15 cellular contexts compared by ENCODE assay signal in the genomic region with DNA sequence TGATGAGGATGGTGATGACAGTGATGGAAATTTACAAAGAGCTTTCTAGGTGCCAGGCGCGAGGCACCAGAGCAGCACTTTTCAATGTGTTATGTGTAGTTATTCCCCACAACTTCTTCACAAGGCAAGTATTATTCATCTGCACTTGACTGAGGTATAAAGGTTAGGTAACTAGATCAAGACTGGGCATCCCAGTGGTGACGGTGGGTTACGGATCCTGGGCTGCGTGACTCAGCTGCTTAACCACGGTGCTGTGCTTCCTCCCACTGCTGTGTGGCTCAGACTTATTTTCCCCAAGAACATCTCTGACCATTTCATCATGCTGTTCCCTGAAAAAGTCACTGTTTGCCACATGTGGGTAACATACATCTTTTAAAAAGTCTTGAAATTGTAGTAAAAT. TPM values are rescaled to one million over a fixed set of nuclear protein-coding genes. Genes with fewer than 3 reads are reported as not detected.
"Had no signal": no experiment of that assay in that cellular context is flagged by ENCODE, and none has a peak within 500 bp of the region (broad histone marks: within the 10 kb centered on the region; RNA-seq: fewer than 3 reads in every experiment).

No MANE protein-coding gene starts in this region.

- H3K4me3 Mint-ChIP-seq: activated naive CD4-positive, alpha-beta T cell treated with anti-CD3 and anti-CD28 coated beads for 36 hours; activated T-cell treated with anti-CD3 and anti-CD28 coated beads, Interleukin-2, amount 50 U/mL, for 4 hours; brain; neural progenitor cell; T-helper 2 cell treated with Interferon-gamma antibody and Interleukin-4, amounts not matched to agents 5 μg/mL and 100 μg/mL, for 36 hours had no signal

- H3K9me3 Mint-ChIP-seq: activated naive CD4-positive, alpha-beta T cell treated with anti-CD3 and anti-CD28 coated beads for 36 hours; activated T-cell treated with anti-CD3 and anti-CD28 coated beads, Interleukin-2, amount 50 U/mL, for 4 hours had no signal

- H3K27ac ChIP-seq: neural progenitor cell, pancreas, SJCRH30, tibial nerve, vagina had no signal

- H3K27ac Mint-ChIP-seq: activated naive CD4-positive, alpha-beta T cell treated with anti-CD3 and anti-CD28 coated beads for 36 hours; brain; neural progenitor cell; T-helper 2 cell treated with Interferon-gamma antibody and Interleukin-4, amounts not matched to agents 5 μg/mL and 100 μg/mL, for 36 hours had no signal

- ATAC-seq: pancreas had no signal

- DNase-seq: activated CD4-positive, CD25-positive, alpha-beta regulatory T cell treated with anti-CD3 and anti-CD28 coated beads, Interleukin-2, amount 50 U/mL, for 72 hours; activated naive CD4-positive, alpha-beta T cell treated with anti-CD3 and anti-CD28 coated beads for 36 hours; activated T-cell treated with anti-CD3 and anti-CD28 coated beads, Interleukin-2, amount 50 U/mL, for 4 hours; amygdala; dermis blood vessel endothelial cell; hippocampal formation; kidney glomerular epithelial cell; pancreas; SJCRH30; SW 1271 had no signal

RNA-seq across cellular contexts. Expression of gene EDDM13, which starts 19.3 kb away (rescaled TPM):
- total RNA-seq: pancreas, SJCRH30, tibial nerve had no signal
